Comparison of ENCODE assay signal across 15 cellular contexts in genomic region chr11:88415495-88415894, GRCh38.
DNase-seq lines count a peak whose midpoint lies in the region; ATAC-seq and TF ChIP-seq lines count a peak whose summit lies in the region.
"Had no signal": no experiment of that assay in that cellular context is flagged by ENCODE, and none has a peak within 500 bp of the region (broad histone marks: within the 10 kb centered on the region; RNA-seq: fewer than 3 reads in every experiment).

No MANE protein-coding gene starts in this region.

- peak overlapping the region; percentile 4 for H3K4me3 ChIP-seq in CD8-positive, alpha-beta memory T cell (ENCODE audit: low read length)
- no peak overlapping the region for H3K4me3 ChIP-seq in SJCRH30
- no peak overlapping the region for H3K4me3 ChIP-seq in MM.1S (ENCODE audit: low read length)
- H3K4me3 ChIP-seq: gastrocnemius medialis had no signal

- peak; percentile 16 for DNase-seq in activated CD4-positive, alpha-beta T cell treated with anti-CD3 and anti-CD28 coated beads for 36 hours
- DNase-seq in activated CD4-positive, alpha-beta T cell treated with anti-CD3 and anti-CD28 coated beads, Interleukin-2, amount 50 U/mL, for 48 hours: no peak
- DNase-seq in CD8-positive, alpha-beta memory T cell: no peak
- DNase-seq in OCI-M1 (lab: John Stamatoyannopoulos, UW) (peak; percentile 69), SJCRH30 (no peak), MM.1S (no peak)
- DNase-seq in activated naive CD8-positive, alpha-beta T cell treated with anti-CD3 and anti-CD28 coated beads, Interleukin-2, amount 50 U/mL, for 24 hours: no peak
- DNase-seq in stimulated activated CD4-positive, alpha-beta T cell treated with anti-CD3 and anti-CD28 coated beads, Interleukin-4, amount 100 ng/mL, for 24 hours: no peak
- DNase-seq: activated CD4-positive, CD25-positive, alpha-beta regulatory T cell treated with anti-CD3 and anti-CD28 coated beads, Interleukin-2, amount 50 U/mL, for 72 hours; caudate nucleus; gastrocnemius medialis; H7; NCI-H2227 treated with DMSO at 0.1 percent for 48 hours had no signal

- no peaks in the 10 kb centered on the region for H3K79me2 ChIP-seq in MM.1S (ENCODE audit: low read length)

- no peaks in the 10 kb centered on the region for H3K36me3 ChIP-seq in CD8-positive, alpha-beta memory T cell (ENCODE audit: insufficient read depth, low read length)
- H3K36me3 ChIP-seq in SJCRH30: no peaks in the 10 kb centered on the region
- no peaks in the 10 kb centered on the region for H3K36me3 ChIP-seq in MM.1S (replicated peaks; ENCODE audit: insufficient read depth, low read length)
- H3K36me3 ChIP-seq: gastrocnemius medialis had no signal

- H3K27ac ChIP-seq in CD8-positive, alpha-beta memory T cell (ENCODE audit: low read depth, low read length): no peak overlapping the region
- no peak overlapping the region for H3K27ac ChIP-seq in SJCRH30
- no peak overlapping the region for H3K27ac ChIP-seq in MM.1S (ENCODE audit: low read length)
- H3K27ac ChIP-seq: 22Rv1, gastrocnemius medialis had no signal

- no peaks in the 10 kb centered on the region for H3K27me3 Mint-ChIP-seq in activated CD4-positive, alpha-beta T cell treated with anti-CD3 and anti-CD28 coated beads for 36 hours
- H3K27me3 Mint-ChIP-seq in CD8-positive, alpha-beta memory T cell: no peaks in the 10 kb centered on the region
- no peaks in the 10 kb centered on the region for H3K27me3 Mint-ChIP-seq in activated naive CD8-positive, alpha-beta T cell treated with anti-CD3 and anti-CD28 coated beads, Interleukin-2, amount 50 U/mL, for 24 hours

- H3F3A ChIP-seq in MM.1S (ENCODE audit: insufficient read depth, low read length): no peaks in the 10 kb centered on the region

- POLR2A ChIA-PET in activated CD4-positive, alpha-beta T cell treated with anti-CD3 and anti-CD28 coated beads for 36 hours (lab: Charles Lee): interaction anchor here (0.6 kb wide), 2 partner anchors 86 to 1675 kb away, joined by 4 read pairs; no protein-coding TSS in a partner anchor
- POLR2A ChIA-PET in CD8-positive, alpha-beta memory T cell (lab: Charles Lee): no interaction called here

- H3K4me2 ChIP-seq in MM.1S (ENCODE audit: low read depth, low read length): no peak overlapping the region

- peaks cover 33% of the 10 kb centered on the region for H3K4me1 ChIP-seq in CD8-positive, alpha-beta memory T cell (ENCODE audit: insufficient read depth, low read length)
- no peaks in the 10 kb centered on the region for H3K4me1 ChIP-seq in SJCRH30
- peaks cover 14% of the 10 kb centered on the region for H3K4me1 ChIP-seq in MM.1S (ENCODE audit: low read length)
- H3K4me1 ChIP-seq: gastrocnemius medialis had no signal

- peak overlapping the region; percentile 71 for H3K27ac Mint-ChIP-seq in activated CD4-positive, alpha-beta T cell treated with anti-CD3 and anti-CD28 coated beads for 36 hours
- peak overlapping the region; percentile 0 to 87 (median 46) for H3K27ac Mint-ChIP-seq in CD8-positive, alpha-beta memory T cell
- H3K27ac Mint-ChIP-seq in activated naive CD8-positive, alpha-beta T cell treated with anti-CD3 and anti-CD28 coated beads, Interleukin-2, amount 50 U/mL, for 24 hours: peak overlapping the region; percentile 28
- H3K27ac Mint-ChIP-seq: IgD-negative memory B cell had no signal

- CTCF ChIA-PET in activated CD4-positive, alpha-beta T cell treated with anti-CD3 and anti-CD28 coated beads for 36 hours (lab: Charles Lee): interaction anchor here (0.8 to 0.9 kb wide), 2 partner anchors 15 to 116 kb away, joined by 3 read pairs; no protein-coding TSS in a partner anchor
- CTCF ChIA-PET in CD8-positive, alpha-beta memory T cell (lab: Charles Lee): interaction anchor here (0.7 to 2.2 kb wide), 4 partner anchors 11 to 77 kb away, joined by 3 to 6 read pairs (median 4); partner anchors contain the start of gene CTSC

- no peaks in the 10 kb centered on the region for H3K9me2 ChIP-seq in MM.1S (replicated peaks; ENCODE audit: insufficient read depth, low read length)

- H3K27me3 ChIP-seq in CD8-positive, alpha-beta memory T cell (ENCODE audit: insufficient read depth, low read length, poor library complexity, severe bottlenecking): no peaks in the 10 kb centered on the region
- no peaks in the 10 kb centered on the region for H3K27me3 ChIP-seq in SJCRH30
- no peaks in the 10 kb centered on the region for H3K27me3 ChIP-seq in MM.1S (replicated peaks; ENCODE audit: insufficient read depth, low read length)
- H3K27me3 ChIP-seq: gastrocnemius medialis had no signal

- H3K9me3 ChIP-seq in CD8-positive, alpha-beta memory T cell (ENCODE audit: low read length): no peaks in the 10 kb centered on the region
- H3K9me3 ChIP-seq in SJCRH30 (replicated peaks) (no peaks in the 10 kb centered on the region), MM.1S (replicated peaks; ENCODE audit: insufficient read depth, low read length) (no peaks in the 10 kb centered on the region)
- H3K9me3 ChIP-seq: gastrocnemius medialis had no signal

- no peak overlapping the region for H2AFZ ChIP-seq in MM.1S (ENCODE audit: low read length)

- H3K9me3 Mint-ChIP-seq in activated CD4-positive, alpha-beta T cell treated with anti-CD3 and anti-CD28 coated beads for 36 hours (ENCODE audit: low read depth): no peaks in the 10 kb centered on the region
- no peaks in the 10 kb centered on the region for H3K9me3 Mint-ChIP-seq in CD8-positive, alpha-beta memory T cell
- H3K9me3 Mint-ChIP-seq in activated naive CD8-positive, alpha-beta T cell treated with anti-CD3 and anti-CD28 coated beads, Interleukin-2, amount 50 U/mL, for 24 hours: no peaks in the 10 kb centered on the region
- H3K9me3 Mint-ChIP-seq: IgD-negative memory B cell had no signal

- H3K36me3 Mint-ChIP-seq in activated CD4-positive, alpha-beta T cell treated with anti-CD3 and anti-CD28 coated beads for 36 hours (ENCODE audit: low read depth): no peaks in the 10 kb centered on the region
- H3K36me3 Mint-ChIP-seq in CD8-positive, alpha-beta memory T cell: no peaks in the 10 kb centered on the region
- no peaks in the 10 kb centered on the region for H3K36me3 Mint-ChIP-seq in activated naive CD8-positive, alpha-beta T cell treated with anti-CD3 and anti-CD28 coated beads, Interleukin-2, amount 50 U/mL, for 24 hours (ENCODE audit: low read depth)

- no peaks in the 10 kb centered on the region for H4K20me1 ChIP-seq in MM.1S (ENCODE audit: insufficient read depth, low read length)

- H3K4me3 Mint-ChIP-seq in activated CD4-positive, alpha-beta T cell treated with anti-CD3 and anti-CD28 coated beads for 36 hours: peak overlapping the region; percentile 28
- H3K4me3 Mint-ChIP-seq in CD8-positive, alpha-beta memory T cell: peak overlapping the region; percentile 51 to 88 (median 68)
- peak overlapping the region; percentile 38 for H3K4me3 Mint-ChIP-seq in activated naive CD8-positive, alpha-beta T cell treated with anti-CD3 and anti-CD28 coated beads, Interleukin-2, amount 50 U/mL, for 24 hours

- no peak for TF ChIP-seq CTCF in MM.1S (IDR thresholded peaks at IDR 0.05; ENCODE audit: low read length)

- no peak overlapping the region for H3K9ac ChIP-seq in MM.1S (ENCODE audit: low read length)

- peaks cover 49% of the 10 kb centered on the region for H3K4me1 Mint-ChIP-seq in activated CD4-positive, alpha-beta T cell treated with anti-CD3 and anti-CD28 coated beads for 36 hours
- peaks cover 52 to 73% (median 64%) of the 10 kb centered on the region in 3 donors for H3K4me1 Mint-ChIP-seq in CD8-positive, alpha-beta memory T cell
- H3K4me1 Mint-ChIP-seq in activated naive CD8-positive, alpha-beta T cell treated with anti-CD3 and anti-CD28 coated beads, Interleukin-2, amount 50 U/mL, for 24 hours: peaks cover 35% of the 10 kb centered on the region

- ATAC-seq in activated CD4-positive, alpha-beta T cell treated with anti-CD3 and anti-CD28 coated beads for 36 hours: peak; percentile 79
- ATAC-seq in activated naive CD8-positive, alpha-beta T cell treated with anti-CD3 and anti-CD28 coated beads, Interleukin-2, amount 50 U/mL, for 24 hours: no peak
- ATAC-seq: gastrocnemius medialis had no signal

- intact Hi-C loops in activated CD4-positive, alpha-beta T cell treated with anti-CD3 and anti-CD28 coated beads for 36 hours (cut with DNase I, micrococcal nuclease): loop anchor here (1.0 to 2.0 kb wide), 3 partner anchors 61 to 236 kb away; partner anchors contain the start of gene CTSC (in 1 of the 2)

Comparison
In these comparisons a context has a peak if more than half of its experiments do, and no peak if none do; other contexts are left out.
1. DNase-seq: peak in activated CD4-positive, alpha-beta T cell treated with anti-CD3 and anti-CD28 coated beads for 36 hours (single experiment) and OCI-M1 (single experiment); none in activated CD4-positive, alpha-beta T cell treated with anti-CD3 and anti-CD28 coated beads, Interleukin-2, amount 50 U/mL, for 48 hours (0 of 2), CD8-positive, alpha-beta memory T cell (0 of 5), activated naive CD8-positive, alpha-beta T cell treated with anti-CD3 and anti-CD28 coated beads, Interleukin-2, amount 50 U/mL, for 24 hours (single experiment), SJCRH30 (0 of 2), stimulated activated CD4-positive, alpha-beta T cell treated with anti-CD3 and anti-CD28 coated beads, Interleukin-4, amount 100 ng/mL, for 24 hours (single experiment) and MM.1S (single experiment).
2. Peak in every context shown above with its lines, with median percentiles within 50 percentile points of each other: H3K27ac Mint-ChIP-seq and H3K4me3 Mint-ChIP-seq.